8 cellular contexts compared by ENCODE assay signal in genomic region chr12:104286538-104287482, GRCh38. TPM values are rescaled to one million over a fixed set of nuclear protein-coding genes. Genes with fewer than 3 reads are reported as not detected.
DNase-seq lines count a peak whose midpoint lies in the region; ATAC-seq and TF ChIP-seq lines count a peak whose summit lies in the region.

No MANE protein-coding gene starts in this region.

- H3K4me1 ChIP-seq in right cardiac atrium (ENCODE audit: control insufficient read depth, insufficient read depth, low read length) = peaks cover 4% of the 10 kb centered on the region
- H3K4me1 ChIP-seq in psoas muscle = peaks cover 35% of the 10 kb centered on the region
- H3K4me1 ChIP-seq in uterus = peaks cover 0 to 11% of the 10 kb centered on the region in 2 donors

- H3K27ac ChIP-seq in right cardiac atrium (ENCODE audit: low read length) (peak overlapping the region; percentile 93), psoas muscle (peak overlapping the region; percentile 98), uterus (peak overlapping the region; percentile 86 to 91)

- no peak for TF ChIP-seq CTCF in psoas muscle (IDR thresholded peaks at IDR 0.05)
- TF ChIP-seq CTCF in uterus (IDR thresholded peaks at IDR 0.05) = no peak

- WGBS in right cardiac atrium = under 1% methylated on average over 40 of the region's 40 CpGs
- 0% methylated on average over 40 of the region's 40 CpGs for WGBS in psoas muscle, 3 donors

- DNase-seq in NCI-H1694 (lab: John Stamatoyannopoulos, UW) (peak; percentile 94), T-helper 2 cell (peak; percentile 63 to 98 (median 85)), anterior cingulate cortex (lab: John Stamatoyannopoulos, UW) (peak; percentile 31 to 93 (median 83)), right cardiac atrium (peak; percentile 94 to 98 (median 96)), psoas muscle (peak; percentile 93 to 95), uterus (peak; percentile 93 to 95)

- H3K36me3 ChIP-seq in psoas muscle (ENCODE audit: insufficient read depth in 1 of 2, low read depth in 1 of 2) = peaks cover 0 to 29% of the 10 kb centered on the region in 2 donors
- H3K36me3 ChIP-seq in uterus = no peaks in the 10 kb centered on the region

- ATAC-seq in GM18499 (IDR thresholded peaks at IDR 0.05; ENCODE audit: insufficient read depth, unreplicated experiment) (peak; percentile 83), HG02885 (IDR thresholded peaks at IDR 0.05; ENCODE audit: poor library complexity, unreplicated experiment) (peak; percentile 84), right cardiac atrium (peak; percentile 95 to 96), psoas muscle (peak; percentile 82 to 89 (median 86))

- intact Hi-C loops in right cardiac atrium (cut with DNase I) (loop anchor here (2.0 to 5.0 kb wide), 2 partner anchors 70 kb away; partner anchors contain the start of gene TXNRD1 (in 3 of the 4)), psoas muscle (cut with DNase I) (loop anchor here in 1 of 2 donors (5.0 kb wide), 2 partner anchors 70 to 145 kb away; partner anchors contain the start of gene TXNRD1), uterus (cut with DNase I; ENCODE audit: low total_unique reads) (loop anchor here (5.0 kb wide), 1 partner anchor 70 kb away; the partner anchor contains the start of gene TXNRD1)

- TF ChIP-seq POLR2A in uterus (IDR thresholded peaks at IDR 0.05) = peak; percentile 59 to 67

- H3K27me3 ChIP-seq in right cardiac atrium (ENCODE audit: control insufficient read depth, insufficient read depth) (no peaks in the 10 kb centered on the region), psoas muscle (ENCODE audit: insufficient read depth in 3 of 3, low read length in 2 of 3) (no peaks in the 10 kb centered on the region), uterus (no peaks in the 10 kb centered on the region)

- H3K4me3 ChIP-seq in right cardiac atrium (ENCODE audit: low read length) (peak overlapping the region; percentile 59), psoas muscle (peak overlapping the region; percentile 90), uterus (peak overlapping the region; percentile 63 to 78)

- no peaks in the 10 kb centered on the region for H3K9me3 ChIP-seq in right cardiac atrium (ENCODE audit: control insufficient read depth, low read length)
- no peaks in the 10 kb centered on the region for H3K9me3 ChIP-seq in psoas muscle
- H3K9me3 ChIP-seq in uterus = no peaks in the 10 kb centered on the region

RNA-seq across cellular contexts. Expression of gene EID3, which starts 16.7 kb away (rescaled TPM):
- total RNA-seq in right cardiac atrium = 1 to 10 TPM; 1.2 to 2.3 (median 1.8) TPM
- polyA plus RNA-seq in right cardiac atrium = 1.5 TPM
- total RNA-seq in psoas muscle = 1 to 10 TPM in 1 of 4 donors, under 1 TPM in 3; 0.94 to 1.3 (median 0.99) TPM
- under 1 TPM; 0.28 to 0.95 (median 0.56) TPM for polyA plus RNA-seq in psoas muscle
- total RNA-seq in uterus = 10 to 100 TPM in 2 of 4 donors, 1 to 10 TPM in 2; 3.8 to 12.0 (median 10.1) TPM

Comparison
In these comparisons a context has a peak if more than half of its experiments do, and no peak if none do; other contexts are left out.
1. Peak in every context shown above with its lines: DNase-seq, ATAC-seq, H3K4me3 ChIP-seq and H3K27ac ChIP-seq.